Comparison of ENCODE assay signal across 22 cellular contexts in genomic region chr19:39106201-39106600, GRCh38. TPM values are rescaled to one million over a fixed set of nuclear protein-coding genes. Genes with fewer than 3 reads are reported as not detected.
DNase-seq lines count a peak whose midpoint lies in the region; ATAC-seq and TF ChIP-seq lines count a peak whose summit lies in the region.
"Had no signal": no experiment of that assay in that cellular context is flagged by ENCODE, and none has a peak within 500 bp of the region (broad histone marks: within the 10 kb centered on the region; RNA-seq: fewer than 3 reads in every experiment).

No MANE protein-coding gene starts in this region.

- ATAC-seq in esophagus mucosa = no peak
- ATAC-seq: Panc1, T-helper 17 cell had no signal

- CTCF ChIA-PET in A673 (lab: Charles Lee) (no interaction called here), HEK293 (lab: Yijun Ruan, JAX) (interaction anchor here (0.7 to 0.9 kb wide), 2 partner anchors 68 to 343 kb away, joined by 3 read pairs; no protein-coding TSS in a partner anchor)

- no peaks in the 10 kb centered on the region for H3K9me3 ChIP-seq in A673 (ENCODE audit: low read depth, low read length, poor library complexity, severe bottlenecking)
- H3K9me3 ChIP-seq in HEK293 (ENCODE audit: control insufficient read depth, insufficient read depth, low read depth, low read length) = no peaks in the 10 kb centered on the region
- H3K9me3 ChIP-seq: BLaER1 treated with 17β-estradiol and CSF1 and Interleukin-3, amounts not matched to agents 10 nM and 100 nM; Caco-2 had no signal

- H3K4me3 ChIP-seq in A673 (ENCODE audit: low read depth, low read length, poor library complexity, severe bottlenecking) = no peak overlapping the region
- H3K4me3 ChIP-seq in HEK293 (ENCODE audit: low read depth, low read length) = no peak overlapping the region
- H3K4me3 ChIP-seq: BLaER1 treated with 17β-estradiol and CSF1 and Interleukin-3, amounts not matched to agents 10 nM and 100 nM had no signal

- H3K36me3 ChIP-seq in A673 (ENCODE audit: insufficient read depth, low read length, poor library complexity, severe bottlenecking) = no peaks in the 10 kb centered on the region
- no peaks in the 10 kb centered on the region; a peak in 1 of 3 replicates for H3K36me3 ChIP-seq in HEK293 (ENCODE audit: control insufficient read depth in 2 of 2, insufficient read depth in 1 of 2, low read length in 2 of 2)
- H3K36me3 ChIP-seq: BLaER1 treated with 17β-estradiol and CSF1 and Interleukin-3, amounts not matched to agents 10 nM and 100 nM had no signal

- no peak for TF ChIP-seq CTCF in A673 (conservative IDR thresholded peaks at IDR 0.05; ENCODE audit: low read depth, low read length)
- no peak for TF ChIP-seq CTCF in HEK293 (tag by site-specific recombination; IDR thresholded peaks at IDR 0.05)

- peak; percentile 31 for DNase-seq in A673 (ENCODE audit: low spot score)
- DNase-seq in medulla oblongata (ENCODE audit: extremely low spot score) = peak; percentile 29
- peak in 6 of 49 donors; percentile 9 to 73 (median 21) for DNase-seq in substantia nigra (lab: John Stamatoyannopoulos, UW)
- no peak for DNase-seq in DMS53 treated with DMSO at 0.1 percent for 48 hours (lab: John Stamatoyannopoulos, UW; ENCODE audit: unreplicated experiment)
- no peak for DNase-seq in NCI-H2171 (lab: John Stamatoyannopoulos, UW)
- DNase-seq: ACHN; Caco-2; CD4-positive, alpha-beta memory T cell; DMS 273 treated with DMSO at 0.1 percent for 48 hours; DND-41; MM.1S; NCI-H1048; NCI-H1417 treated with DMSO at 0.1 percent for 48 hours; NCI-H187; NCI-H510A treated with DMSO at 0.1 percent for 48 hours; NCI-H748 treated with DMSO at 0.1 percent for 48 hours; T-helper 17 cell had no signal

- H3K4me1 ChIP-seq in A673 (ENCODE audit: insufficient read depth, low read length, poor library complexity, severe bottlenecking) = no peaks in the 10 kb centered on the region
- no peaks in the 10 kb centered on the region for H3K4me1 ChIP-seq in HEK293 (ENCODE audit: control insufficient read depth, insufficient read depth, low read length)
- H3K4me1 ChIP-seq: Caco-2 had no signal

- POLR2A ChIA-PET in A673 (lab: Charles Lee; ENCODE audit: low non-redundant PET) (no interaction called here), HEK293 (lab: Yijun Ruan, JAX) (no interaction called here)

- H3K27me3 ChIP-seq in A673 (replicated peaks; ENCODE audit: insufficient read depth, low read depth, low read length, poor library complexity) = no peaks in the 10 kb centered on the region
- H3K27me3 ChIP-seq: BLaER1 treated with 17β-estradiol and CSF1 and Interleukin-3, amounts not matched to agents 10 nM and 100 nM had no signal

- BruUV-seq in A673 (replicated peaks; lab: Mats Ljungman, UMichigan) = no TSS peak

- H3K27ac ChIP-seq in A673 (ENCODE audit: low read depth, low read length, poor library complexity, severe bottlenecking) = no peak overlapping the region
- H3K27ac ChIP-seq in HEK293 (ENCODE audit: extremely low read depth, low read depth, low read length) = no peak overlapping the region
- peak overlapping the region; percentile 73 for H3K27ac ChIP-seq in substantia nigra (ENCODE audit: low read depth, low read length, poor library complexity, severe bottlenecking)
- H3K27ac ChIP-seq: BLaER1 treated with 17β-estradiol and CSF1 and Interleukin-3, amounts not matched to agents 10 nM and 100 nM had no signal

- intact Hi-C loops in A673 (cut with micrococcal nuclease; ENCODE audit: unreplicated experiment) = no loop called here

TF ChIP-seq in HEK293, 187 proteins besides CTCF, POLR2A, EP300 and RAD21:
- TF ChIP-seq ZNF404 (tag by site-specific recombination; IDR thresholded peaks at IDR 0.05) (0 out of 2 replicates have a peak, but pooled peaks have one; percentile 3), ZFHX2 (tag by site-specific recombination; conservative IDR thresholded peaks at IDR 0.05) (no peak)
TF ChIP-seq in HEK293: peak in this region for 1.

RNA-seq across cellular contexts. Expression of gene PAK4, which starts 19.4 kb away (rescaled TPM):
- total RNA-seq in A673 (2021) = 55.2 and 59.0 TPM in 2 replicates
- 40.8 TPM for total RNA-seq in esophagus mucosa

RNA-seq across cellular contexts. Expression of gene ACP7, which starts 22.0 kb away (rescaled TPM):
- not detected in 2 replicates for total RNA-seq in A673 (2021)
- total RNA-seq in esophagus mucosa = 0.32 TPM
- total RNA-seq: H4, T-helper 17 cell had no signal

Comparison
In these comparisons a context has a peak if more than half of its experiments do, and no peak if none do; other contexts are left out.
1. DNase-seq: peak in A673 (single experiment) and medulla oblongata (single experiment); none in DMS53 treated with DMSO at 0.1 percent for 48 hours (single experiment) and NCI-H2171 (single experiment).